In genomic region chr9:110047955-110048472, GRCh38 we compare ENCODE assay signal across 7 cellular contexts.
A peak's percentile ranks its signal among the peaks of the same experiment; 100 is the strongest.
DNase-seq lines count a peak whose midpoint lies in the region; ATAC-seq and TF ChIP-seq lines count a peak whose summit lies in the region.

No MANE protein-coding gene starts in this region.

- TF ChIP-seq CTCF in GM12875 (IDR thresholded peaks at IDR 0.05; ENCODE audit: borderline replicate concordance, insufficient read depth, low read depth, low read length) = no peak
- TF ChIP-seq CTCF in activated B cell treated with CpG ODN at 0.5 μM for 24 hours (IDR thresholded peaks at IDR 0.05) = no peak

- H3K9me3 Mint-ChIP-seq in activated B cell treated with CpG ODN at 0.5 μM for 24 hours = peaks cover 2% of the 10 kb centered on the region

- H3K4me1 ChIP-seq in HUES64 (ENCODE audit: insufficient read depth, low read length) = peaks cover 28% of the 10 kb centered on the region

- H3K27me3 Mint-ChIP-seq in activated B cell treated with CpG ODN at 0.5 μM for 24 hours = no peaks in the 10 kb centered on the region

- ATAC-seq in GM21515 (IDR thresholded peaks at IDR 0.05; ENCODE audit: unreplicated experiment) (peak; percentile 24), activated B cell treated with CpG ODN at 0.5 μM for 24 hours (ENCODE audit: low read depth) (peak; percentile 47), Right ventricle myocardium superior (ENCODE audit: poor library complexity) (peak; percentile 36)

- peak; percentile 53 for DNase-seq in activated B cell treated with CpG ODN at 0.5 μM for 24 hours
- DNase-seq in Right ventricle myocardium superior = peak; percentile 45
- peak; percentile 90 for DNase-seq in retina
- DNase-seq in GF-D8 (lab: John Stamatoyannopoulos, UW) = no peak

- no peaks in the 10 kb centered on the region for H3K9me3 ChIP-seq in HUES64 (ENCODE audit: insufficient read depth, low read depth, low read length)

- H3K4me3 ChIP-seq in GM12875 (ENCODE audit: low read depth, low read length) (peak overlapping the region; percentile 91), HUES64 (ENCODE audit: low read length) (peak overlapping the region; percentile 84)

- peak overlapping the region; percentile 91 for H3K27ac Mint-ChIP-seq in activated B cell treated with CpG ODN at 0.5 μM for 24 hours

- H3K27me3 ChIP-seq in HUES64 (ENCODE audit: insufficient read depth, low read length) = peaks cover 17% of the 10 kb centered on the region

- POLR2A ChIA-PET in activated B cell treated with CpG ODN at 0.5 μM for 24 hours (lab: Charles Lee) = interaction anchor here (0.9 to 12.0 kb wide), 10 partner anchors 10 to 141 kb away, joined by 3 to 412 read pairs (median 7); no protein-coding TSS in a partner anchor

- peak overlapping the region; percentile 97 for H3K27ac ChIP-seq in HUES64 (ENCODE audit: low read depth, low read length)

- WGBS in HUES64 = under 1% methylated on average over 30 of the region's 30 CpGs

- peaks cover 51% of the 10 kb centered on the region for H3K4me1 Mint-ChIP-seq in activated B cell treated with CpG ODN at 0.5 μM for 24 hours

- peak overlapping the region; percentile 74 for H3K9ac ChIP-seq in HUES64 (ENCODE audit: low read depth, low read length)

- no peaks in the 10 kb centered on the region for H3K36me3 ChIP-seq in HUES64 (ENCODE audit: insufficient read depth, low read length)

- CTCF ChIA-PET in activated B cell treated with CpG ODN at 0.5 μM for 24 hours (lab: Charles Lee) = interaction anchor here (1.0 to 1.1 kb wide), 2 partner anchors 75 to 81 kb away, joined by 3 to 4 read pairs; no protein-coding TSS in a partner anchor

- H3K4me3 Mint-ChIP-seq in activated B cell treated with CpG ODN at 0.5 μM for 24 hours = peak overlapping the region; percentile 99

- intact Hi-C loops in activated B cell treated with CpG ODN at 0.5 μM for 24 hours (cut with micrococcal nuclease) = loop anchor here (1.0 to 2.0 kb wide), 7 partner anchors 15 to 141 kb away; no protein-coding TSS in a partner anchor
- intact Hi-C loops in Right ventricle myocardium superior (cut with DNase I) = no loop called here

- H3K36me3 Mint-ChIP-seq in activated B cell treated with CpG ODN at 0.5 μM for 24 hours (ENCODE audit: low read depth) = peaks cover 40% of the 10 kb centered on the region
